In genomic region chr7:71300603-71301002, GRCh38 we compare ENCODE assay signal across 24 cellular contexts.
"Had no signal": no experiment of that assay in that cellular context is flagged by ENCODE, and none has a peak within 500 bp of the region (broad histone marks: within the 10 kb centered on the region; RNA-seq: fewer than 3 reads in every experiment).

No MANE protein-coding gene starts in this region.

- DNase-seq: activated CD4-positive, alpha-beta memory T cell treated with anti-CD3 and anti-CD28 coated beads, Interleukin-2, amount 10 ng/mL, durations not matched to agents 7 days and 5 days; activated CD4-positive, alpha-beta T cell treated with anti-CD3 and anti-CD28 coated beads, Interleukin-2, amount 10 ng/mL, durations not matched to agents 24 days and 14 days; activated effector memory CD4-positive, alpha-beta T cell treated with Interleukin-2 at 50 U/mL for 16 hours; activated naive CD4-positive, alpha-beta T cell treated with anti-CD3 and anti-CD28 coated beads, Interleukin-2, amount 10 ng/mL, durations not matched to agents 7 days and 5 days; activated T-cell treated with anti-CD3 and anti-CD28 coated beads, Interleukin-2, amount 50 U/mL, for 72 hours; amygdala; cerebellar nuclear complex; effector CD8-positive, alpha-beta T cell; erythroblast; foreskin melanocyte; hippocampal formation; left ventricle myocardium superior; naive B cell; SJCRH30; stimulated activated CD4-positive, alpha-beta T cell treated with anti-CD3 and anti-CD28 coated beads, Interleukin-2, amount 100 ng/mL, for 24 hours; stomach; T1000; upper lobe of left lung had no signal

- ATAC-seq: activated T-cell treated with anti-CD3 and anti-CD28 coated beads, Interleukin-2, amount 50 U/mL, for 72 hours; left ventricle myocardium superior; stimulated activated memory B cell treated with anti-CD40 and anti-IgM and Interleukin-4, amounts not matched to agents 10 μg/mL and 1 μg/mL and 100 μg/mL, for 72 hours had no signal

- H3K36me3 Mint-ChIP-seq: activated naive CD4-positive, alpha-beta T cell treated with anti-CD3 and anti-CD28 coated beads, Interleukin-2, amount 10 ng/mL, durations not matched to agents 7 days and 5 days; memory B cell; naive B cell; neural progenitor cell; stimulated activated memory B cell treated with anti-CD40 and anti-IgM and Interleukin-4, amounts not matched to agents 10 μg/mL and 1 μg/mL and 100 μg/mL, for 72 hours had no signal

- H3K9me3 ChIP-seq: SJCRH30, stomach, suprapubic skin, upper lobe of left lung had no signal

- H3K27ac ChIP-seq: neural progenitor cell, SJCRH30, skin epidermis, stomach, suprapubic skin, upper lobe of left lung had no signal

- H3K27ac Mint-ChIP-seq: activated CD4-positive, alpha-beta memory T cell treated with anti-CD3 and anti-CD28 coated beads, Interleukin-2, amount 10 ng/mL, durations not matched to agents 7 days and 5 days; activated CD4-positive, alpha-beta T cell treated with anti-CD3 and anti-CD28 coated beads, Interleukin-2, amount 10 ng/mL, durations not matched to agents 24 days and 14 days; activated naive CD4-positive, alpha-beta T cell treated with anti-CD3 and anti-CD28 coated beads, Interleukin-2, amount 10 ng/mL, durations not matched to agents 7 days and 5 days; activated T-cell treated with anti-CD3 and anti-CD28 coated beads, Interleukin-2, amount 50 U/mL, for 72 hours; memory B cell; naive B cell; progenitor cell of endocrine pancreas; stimulated activated memory B cell treated with anti-CD40 and anti-IgM and Interleukin-4, amounts not matched to agents 10 μg/mL and 1 μg/mL and 100 μg/mL, for 72 hours had no signal

- H3K4me1 Mint-ChIP-seq: activated CD4-positive, alpha-beta memory T cell treated with anti-CD3 and anti-CD28 coated beads, Interleukin-2, amount 10 ng/mL, durations not matched to agents 7 days and 5 days; activated CD4-positive, alpha-beta T cell treated with anti-CD3 and anti-CD28 coated beads, Interleukin-2, amount 10 ng/mL, durations not matched to agents 24 days and 14 days; activated naive CD4-positive, alpha-beta T cell treated with anti-CD3 and anti-CD28 coated beads, Interleukin-2, amount 10 ng/mL, durations not matched to agents 7 days and 5 days; memory B cell; naive B cell; stimulated activated memory B cell treated with anti-CD40 and anti-IgM and Interleukin-4, amounts not matched to agents 10 μg/mL and 1 μg/mL and 100 μg/mL, for 72 hours had no signal

- H3K27me3 ChIP-seq: neural progenitor cell, SJCRH30, stomach, suprapubic skin, upper lobe of left lung had no signal

- H3K4me3 ChIP-seq: neural progenitor cell, SJCRH30, skin epidermis, stomach, suprapubic skin, upper lobe of left lung had no signal

- H3K4me1 ChIP-seq: SJCRH30, suprapubic skin, upper lobe of left lung had no signal

- H3K27me3 Mint-ChIP-seq: activated CD4-positive, alpha-beta memory T cell treated with anti-CD3 and anti-CD28 coated beads, Interleukin-2, amount 10 ng/mL, durations not matched to agents 7 days and 5 days; activated CD4-positive, alpha-beta T cell treated with anti-CD3 and anti-CD28 coated beads, Interleukin-2, amount 10 ng/mL, durations not matched to agents 24 days and 14 days; activated naive CD4-positive, alpha-beta T cell treated with anti-CD3 and anti-CD28 coated beads, Interleukin-2, amount 10 ng/mL, durations not matched to agents 7 days and 5 days; memory B cell; naive B cell; stimulated activated memory B cell treated with anti-CD40 and anti-IgM and Interleukin-4, amounts not matched to agents 10 μg/mL and 1 μg/mL and 100 μg/mL, for 72 hours had no signal

- H3K36me3 ChIP-seq: neural progenitor cell, SJCRH30, stomach, suprapubic skin, upper lobe of left lung had no signal

- H3K9me3 Mint-ChIP-seq: neural progenitor cell; stimulated activated memory B cell treated with anti-CD40 and anti-IgM and Interleukin-4, amounts not matched to agents 10 μg/mL and 1 μg/mL and 100 μg/mL, for 72 hours had no signal

- H3K4me3 Mint-ChIP-seq: activated CD4-positive, alpha-beta memory T cell treated with anti-CD3 and anti-CD28 coated beads, Interleukin-2, amount 10 ng/mL, durations not matched to agents 7 days and 5 days; activated CD4-positive, alpha-beta T cell treated with anti-CD3 and anti-CD28 coated beads, Interleukin-2, amount 10 ng/mL, durations not matched to agents 24 days and 14 days; activated naive CD4-positive, alpha-beta T cell treated with anti-CD3 and anti-CD28 coated beads, Interleukin-2, amount 10 ng/mL, durations not matched to agents 7 days and 5 days; activated T-cell treated with anti-CD3 and anti-CD28 coated beads, Interleukin-2, amount 50 U/mL, for 72 hours; memory B cell; neural progenitor cell; stimulated activated memory B cell treated with anti-CD40 and anti-IgM and Interleukin-4, amounts not matched to agents 10 μg/mL and 1 μg/mL and 100 μg/mL, for 72 hours had no signal
